ENCODE assay signal across 30 cellular contexts in the genomic region with DNA sequence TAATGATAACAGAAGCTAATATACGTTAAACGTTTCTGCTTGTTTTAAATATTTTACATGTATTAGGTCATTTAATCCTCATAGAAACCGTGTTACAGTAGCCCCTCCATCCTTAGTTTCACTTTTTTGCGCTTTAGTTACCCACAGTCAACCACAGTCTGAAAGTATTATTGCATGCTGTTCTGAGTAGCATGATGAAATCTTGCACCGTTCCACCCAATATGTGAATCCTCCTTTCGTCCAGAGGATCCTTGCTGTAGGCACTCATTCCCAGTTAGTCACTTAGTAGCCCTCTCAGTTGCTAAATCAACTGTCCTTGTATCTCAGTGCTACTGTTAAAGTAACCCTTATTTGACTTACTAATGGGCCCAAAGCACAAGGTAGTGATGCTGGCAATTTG.
A peak's percentile ranks its signal among the peaks of the same experiment; 100 is the strongest.
DNase-seq lines count a peak whose midpoint lies in the region; ATAC-seq, FAIRE-seq and TF ChIP-seq lines count a peak whose summit lies in the region.
"Had no signal": no experiment of that assay in that cellular context is flagged by ENCODE, and none has a peak within 500 bp of the region (broad histone marks: within the 10 kb centered on the region; RNA-seq: fewer than 3 reads in every experiment).

No MANE protein-coding gene starts in this region.

- H3K27ac ChIP-seq in astrocyte (ENCODE audit: low read depth, low read length), result no peak overlapping the region
- H3K27ac ChIP-seq in mesenchymal stem cell (ENCODE audit: low read length, poor library complexity, severe bottlenecking), result no peak overlapping the region
- H3K27ac ChIP-seq: BLaER1 treated with 17β-estradiol and CSF1 and Interleukin-3, amounts not matched to agents 10 nM and 100 nM; dorsolateral prefrontal cortex; foreskin keratinocyte; heart left ventricle; skin epidermis; stomach; tibial artery; VCaP had no signal

- H3K18ac ChIP-seq in mesenchymal stem cell (ENCODE audit: low read depth in 1 of 2, low read length in 2 of 2), result no peak overlapping the region

- H4K20me1 ChIP-seq in astrocyte (ENCODE audit: insufficient read depth, low read length), result no peaks in the 10 kb centered on the region
- H4K20me1 ChIP-seq: BLaER1 treated with 17β-estradiol and CSF1 and Interleukin-3, amounts not matched to agents 10 nM and 100 nM had no signal

- no peak for FAIRE-seq in astrocyte (lab: Jason Lieb, UNC)

- no peak overlapping the region for H4K8ac ChIP-seq in mesenchymal stem cell (ENCODE audit: low read length)

- H3K23ac ChIP-seq in mesenchymal stem cell (ENCODE audit: low read length in 2 of 2), result no peak overlapping the region

- H3K79me2 ChIP-seq in astrocyte (ENCODE audit: insufficient read depth, low read length), result no peaks in the 10 kb centered on the region

- TF ChIP-seq CTCF in HFFc6 (IDR thresholded peaks at IDR 0.05) (no peak), astrocyte (IDR thresholded peaks at IDR 0.05; ENCODE audit: insufficient read depth, low read depth, low read length) (no peak)

- H3K27ac Mint-ChIP-seq in HFFc6 (no peak overlapping the region), astrocyte (ENCODE audit: unreplicated experiment) (peak overlapping the region; percentile 30)
- H3K27ac Mint-ChIP-seq: activated CD4-positive, alpha-beta T cell treated with anti-CD3 and anti-CD28 coated beads, Interleukin-2, amount 10 ng/mL, durations not matched to agents 24 days and 14 days; activated naive CD8-positive, alpha-beta T cell treated with anti-CD3 and anti-CD28 coated beads for 36 hours; natural killer cell; T-helper 2 cell treated with Interferon-gamma antibody and Interleukin-4, amounts not matched to agents 5 μg/mL and 100 μg/mL, for 36 hours had no signal

- no peaks in the 10 kb centered on the region for H3K79me1 ChIP-seq in mesenchymal stem cell (replicated peaks; ENCODE audit: low read length, poor library complexity, severe bottlenecking)

- H3K4ac ChIP-seq in mesenchymal stem cell (ENCODE audit: low read depth in 1 of 2, low read length in 2 of 2), result no peak overlapping the region

- H2BK12ac ChIP-seq in mesenchymal stem cell (ENCODE audit: low read length in 2 of 2), result no peak overlapping the region

- H3K27me3 ChIP-seq in astrocyte (ENCODE audit: insufficient read depth, low read length) (no peaks in the 10 kb centered on the region), mesenchymal stem cell (ENCODE audit: control insufficient read depth in 1 of 2, insufficient read depth in 1 of 2, low read length in 2 of 2) (no peaks in the 10 kb centered on the region)
- H3K27me3 ChIP-seq: BLaER1 treated with 17β-estradiol and CSF1 and Interleukin-3, amounts not matched to agents 10 nM and 100 nM; dorsolateral prefrontal cortex; foreskin keratinocyte; heart left ventricle; stomach; tibial artery had no signal

- H3K4me3 Mint-ChIP-seq in HFFc6, result peak overlapping the region; percentile 45; the same call in 1 of the 2 replicates
- no peak overlapping the region for H3K4me3 Mint-ChIP-seq in astrocyte (ENCODE audit: unreplicated experiment)
- H3K4me3 Mint-ChIP-seq: activated CD4-positive, alpha-beta T cell treated with anti-CD3 and anti-CD28 coated beads, Interleukin-2, amount 10 ng/mL, durations not matched to agents 24 days and 14 days; activated naive CD8-positive, alpha-beta T cell treated with anti-CD3 and anti-CD28 coated beads for 36 hours; central memory CD8-positive, alpha-beta T cell; natural killer cell; T-helper 2 cell treated with Interferon-gamma antibody and Interleukin-4, amounts not matched to agents 5 μg/mL and 100 μg/mL, for 36 hours had no signal

- H3K4me3 ChIP-seq in astrocyte (ENCODE audit: insufficient read depth, low read depth, low read length) (no peak overlapping the region), mesenchymal stem cell (ENCODE audit: insufficient read depth in 1 of 2, low read depth in 1 of 2, low read length in 2 of 2) (no peak overlapping the region)
- H3K4me3 ChIP-seq: BLaER1 treated with 17β-estradiol and CSF1 and Interleukin-3, amounts not matched to agents 10 nM and 100 nM; dorsolateral prefrontal cortex; heart left ventricle; skin epidermis; stomach; tibial artery had no signal

- ATAC-seq in HG03469 (IDR thresholded peaks at IDR 0.05; ENCODE audit: unreplicated experiment), result no peak
- ATAC-seq in HG03139 (IDR thresholded peaks at IDR 0.05; ENCODE audit: unreplicated experiment), result no peak
- ATAC-seq: heart left ventricle, natural killer cell had no signal

- H3K4me2 ChIP-seq in astrocyte (ENCODE audit: low read length) (no peak overlapping the region), mesenchymal stem cell (ENCODE audit: low read length, poor library complexity, severe bottlenecking) (no peak overlapping the region)
- H3K4me2 ChIP-seq: BLaER1 treated with 17β-estradiol and CSF1 and Interleukin-3, amounts not matched to agents 10 nM and 100 nM had no signal

- H3K9ac ChIP-seq in astrocyte (ENCODE audit: low read length), result no peak overlapping the region
- no peak overlapping the region for H3K9ac ChIP-seq in mesenchymal stem cell (ENCODE audit: low read length)
- H3K9ac ChIP-seq: BLaER1 treated with 17β-estradiol and CSF1 and Interleukin-3, amounts not matched to agents 10 nM and 100 nM had no signal

- WGBS in mesenchymal stem cell, result 98% methylated on average over 4 of the region's 6 CpGs

- H4K91ac ChIP-seq in mesenchymal stem cell (ENCODE audit: low read length), result no peak overlapping the region

- no peaks in the 10 kb centered on the region for H3K4me1 Mint-ChIP-seq in HFFc6 (ENCODE audit: low read depth)
- peaks cover 3% of the 10 kb centered on the region for H3K4me1 Mint-ChIP-seq in astrocyte (ENCODE audit: low read depth, unreplicated experiment)
- H3K4me1 Mint-ChIP-seq: activated CD4-positive, alpha-beta T cell treated with anti-CD3 and anti-CD28 coated beads, Interleukin-2, amount 10 ng/mL, durations not matched to agents 24 days and 14 days; activated naive CD8-positive, alpha-beta T cell treated with anti-CD3 and anti-CD28 coated beads for 36 hours; central memory CD8-positive, alpha-beta T cell; natural killer cell had no signal

- H2AK5ac ChIP-seq in mesenchymal stem cell (ENCODE audit: low read length, severe bottlenecking), result no peak overlapping the region

- no peak overlapping the region for H3K14ac ChIP-seq in mesenchymal stem cell (ENCODE audit: low read length in 2 of 2)

- no peak overlapping the region for H2BK120ac ChIP-seq in mesenchymal stem cell (ENCODE audit: low read depth, low read length)

- H2BK5ac ChIP-seq in mesenchymal stem cell (ENCODE audit: low read depth, low read length, poor library complexity, severe bottlenecking), result no peak overlapping the region

- H2AFZ ChIP-seq in astrocyte (ENCODE audit: low read depth, low read length), result no peak overlapping the region
- H2AFZ ChIP-seq in mesenchymal stem cell (ENCODE audit: low read depth, low read length), result no peak overlapping the region

- H3K9me3 ChIP-seq in astrocyte (ENCODE audit: insufficient read depth, low read depth, low read length) (no peaks in the 10 kb centered on the region), mesenchymal stem cell (ENCODE audit: control insufficient read depth, low read length) (no peaks in the 10 kb centered on the region)
- H3K9me3 ChIP-seq: BLaER1 treated with 17β-estradiol and CSF1 and Interleukin-3, amounts not matched to agents 10 nM and 100 nM; heart left ventricle; stomach; tibial artery had no signal

- H3K27me3 Mint-ChIP-seq in HFFc6 (ENCODE audit: insufficient read depth) (no peaks in the 10 kb centered on the region; the same call in 1 of the 2 replicates), astrocyte (ENCODE audit: low read depth, unreplicated experiment) (peaks cover 8% of the 10 kb centered on the region)
- H3K27me3 Mint-ChIP-seq: activated naive CD8-positive, alpha-beta T cell treated with anti-CD3 and anti-CD28 coated beads for 36 hours had no signal

- no peak overlapping the region for H2BK15ac ChIP-seq in mesenchymal stem cell (ENCODE audit: low read depth, poor library complexity, severe bottlenecking)

- no peaks in the 10 kb centered on the region for H3K36me3 ChIP-seq in astrocyte (ENCODE audit: insufficient read depth, low read length)
- no peaks in the 10 kb centered on the region for H3K36me3 ChIP-seq in mesenchymal stem cell (ENCODE audit: control insufficient read depth in 1 of 2, insufficient read depth in 2 of 2, low read depth in 1 of 2, low read length in 2 of 2)
- H3K36me3 ChIP-seq: BLaER1 treated with 17β-estradiol and CSF1 and Interleukin-3, amounts not matched to agents 10 nM and 100 nM; heart left ventricle; stomach; tibial artery had no signal

- DNase-seq in AG08395 (ENCODE audit: low spot score) (peak; percentile 23), HFFc6 (no peak), astrocyte (ENCODE audit: low read depth) (no peak), mesenchymal stem cell (peak; percentile 21), HPDE6-E6E7 (ENCODE audit: extremely low spot score) (no peak), HuH-7 (ENCODE audit: low spot score) (no peak)
- DNase-seq: ACHN; activated CD4-positive, alpha-beta T cell treated with anti-CD3 and anti-CD28 coated beads, Interleukin-2, amount 10 ng/mL, durations not matched to agents 24 days and 14 days; activated effector memory CD4-positive, alpha-beta T cell treated with anti-CD3 and anti-CD28 coated beads, Interleukin-2, amount 50 U/mL, for 16 hours; activated naive CD8-positive, alpha-beta T cell treated with anti-CD3 and anti-CD28 coated beads for 36 hours; activated T-cell treated with anti-CD3 and anti-CD28 coated beads, Interleukin-2, amount 50 U/mL, for 1 hour; DMS79 treated with DMSO at 0.1 percent for 48 hours; dorsolateral prefrontal cortex; heart left ventricle; natural killer cell; NCI-H1105; NCI-H1930; NCI-H345; NCI-H774; stimulated activated CD8-positive, alpha-beta memory T cell treated with anti-CD3 and anti-CD28 coated beads, Interleukin-4, amount 100 ng/mL, for 48 hours; stomach; tibial artery had no signal

- H3K4me1 ChIP-seq in astrocyte (ENCODE audit: insufficient read depth, low read length) (no peaks in the 10 kb centered on the region), mesenchymal stem cell (ENCODE audit: control insufficient read depth, insufficient read depth, low read depth, low read length) (no peaks in the 10 kb centered on the region)
- H3K4me1 ChIP-seq: BLaER1 treated with 17β-estradiol and CSF1 and Interleukin-3, amounts not matched to agents 10 nM and 100 nM; foreskin keratinocyte; heart left ventricle; stomach; tibial artery had no signal

- H3K36me3 Mint-ChIP-seq in HFFc6 (ENCODE audit: low read depth) (no peaks in the 10 kb centered on the region), astrocyte (ENCODE audit: low read depth, unreplicated experiment) (no peaks in the 10 kb centered on the region)
- H3K36me3 Mint-ChIP-seq: activated naive CD8-positive, alpha-beta T cell treated with anti-CD3 and anti-CD28 coated beads for 36 hours; natural killer cell had no signal

- H3K9me3 Mint-ChIP-seq in HFFc6, result no peaks in the 10 kb centered on the region
- H3K9me3 Mint-ChIP-seq in astrocyte (ENCODE audit: unreplicated experiment), result peaks cover 6% of the 10 kb centered on the region
- H3K9me3 Mint-ChIP-seq: activated CD4-positive, alpha-beta T cell treated with anti-CD3 and anti-CD28 coated beads, Interleukin-2, amount 10 ng/mL, durations not matched to agents 24 days and 14 days; activated naive CD8-positive, alpha-beta T cell treated with anti-CD3 and anti-CD28 coated beads for 36 hours; T-helper 2 cell treated with Interferon-gamma antibody and Interleukin-4, amounts not matched to agents 5 μg/mL and 100 μg/mL, for 36 hours had no signal

Comparison
In these comparisons a context has a peak if more than half of its experiments do, and no peak if none do; other contexts are left out.
1. DNase-seq: peak in AG08395 (single experiment) and mesenchymal stem cell (single experiment); none in HFFc6 (single experiment), astrocyte (single experiment), HPDE6-E6E7 (single experiment) and HuH-7 (single experiment).